ENCODE assay signal across 12 cellular contexts in genomic region chr22:25199726-25200520, GRCh38. TPM values are rescaled to one million over a fixed set of nuclear protein-coding genes. Genes with fewer than 3 reads are reported as not detected.
"Had no signal": no experiment of that assay in that cellular context is flagged by ENCODE, and none has a peak within 500 bp of the region (broad histone marks: within the 10 kb centered on the region; RNA-seq: fewer than 3 reads in every experiment).

TSS of gene CRYBB3 (plus strand) at chr22:25199858. CDS start at chr22:25201397, 1,539 bp downstream.

- ATAC-seq: activated T-cell treated with anti-CD3 and anti-CD28 coated beads, Interleukin-2, amount 50 U/mL, for 72 hours; effector memory CD8-positive, alpha-beta T cell had no signal

- H3K27ac Mint-ChIP-seq: activated CD4-positive, alpha-beta memory T cell treated with anti-CD3 and anti-CD28 coated beads for 36 hours; activated T-cell treated with anti-CD3 and anti-CD28 coated beads, Interleukin-2, amount 50 U/mL, for 72 hours; dendritic cell treated with granulocyte-macrophage colony-stimulating factor and Interleukin-4, amounts not matched to agents 40 ng/mL and 50 ng/mL, for 4 days had no signal

- H3K36me3 Mint-ChIP-seq: activated CD4-positive, alpha-beta memory T cell treated with anti-CD3 and anti-CD28 coated beads for 36 hours had no signal

- DNase-seq: activated CD4-positive, alpha-beta memory T cell treated with anti-CD3 and anti-CD28 coated beads for 36 hours; activated CD4-positive, alpha-beta T cell treated with anti-CD3 and anti-CD28 coated beads for 1 hour; activated CD8-positive, alpha-beta memory T cell treated with anti-CD3 and anti-CD28 coated beads, Interleukin-2, amount 50 U/mL, for 4 hours; activated naive CD4-positive, alpha-beta T cell; activated T-cell treated with anti-CD3 and anti-CD28 coated beads, Interleukin-2, amount 50 U/mL, for 72 hours; caudate nucleus; effector memory CD8-positive, alpha-beta T cell; stimulated activated CD4-positive, alpha-beta T cell treated with anti-CD3 and anti-CD28 coated beads, Interleukin-4, amount 100 ng/mL, for 24 hours had no signal

- H3K4me3 Mint-ChIP-seq: activated CD4-positive, alpha-beta memory T cell treated with anti-CD3 and anti-CD28 coated beads for 36 hours; activated T-cell treated with anti-CD3 and anti-CD28 coated beads, Interleukin-2, amount 50 U/mL, for 72 hours; dendritic cell treated with granulocyte-macrophage colony-stimulating factor and Interleukin-4, amounts not matched to agents 40 ng/mL and 50 ng/mL, for 4 days; effector memory CD8-positive, alpha-beta T cell had no signal

- H3K27me3 Mint-ChIP-seq: activated CD4-positive, alpha-beta memory T cell treated with anti-CD3 and anti-CD28 coated beads for 36 hours; dendritic cell treated with granulocyte-macrophage colony-stimulating factor and Interleukin-4, amounts not matched to agents 40 ng/mL and 50 ng/mL, for 4 days; effector memory CD8-positive, alpha-beta T cell had no signal

- H3K9me3 Mint-ChIP-seq: activated CD4-positive, alpha-beta memory T cell treated with anti-CD3 and anti-CD28 coated beads for 36 hours; activated T-cell treated with anti-CD3 and anti-CD28 coated beads, Interleukin-2, amount 50 U/mL, for 72 hours; dendritic cell treated with granulocyte-macrophage colony-stimulating factor and Interleukin-4, amounts not matched to agents 40 ng/mL and 50 ng/mL, for 4 days; effector memory CD8-positive, alpha-beta T cell had no signal

RNA-seq across cellular contexts. Expression of gene CRYBB3, which starts in this region (rescaled TPM):
- total RNA-seq: epithelial cell of proximal tubule, kidney epithelial cell, pulmonary artery endothelial cell had no signal
